Comparison of ENCODE assay signal across 8 cellular contexts in genomic region chr17:65123757-65124675, GRCh38. TPM values are rescaled to one million over a fixed set of nuclear protein-coding genes. Genes with fewer than 3 reads are reported as not detected.
DNase-seq lines count a peak whose midpoint lies in the region; ATAC-seq and TF ChIP-seq lines count a peak whose summit lies in the region.

No MANE protein-coding gene starts in this region.

- H2BK5ac ChIP-seq in trophoblast cell (ENCODE audit: low read depth, low read length, poor library complexity) = no peak overlapping the region

- H4K8ac ChIP-seq in trophoblast cell (ENCODE audit: low read depth, low read length) = peak overlapping the region; percentile 85

- no peak for ATAC-seq in GM19035 (IDR thresholded peaks at IDR 0.05; ENCODE audit: unreplicated experiment)

- H2AFZ ChIP-seq in OCI-LY3 (ENCODE audit: low read depth, low read length) (peak overlapping the region; percentile 90), trophoblast cell (ENCODE audit: insufficient read depth, low read length, poor library complexity) (peak overlapping the region; percentile 52)

- TF ChIP-seq CTCF in OCI-LY3 (IDR thresholded peaks at IDR 0.05; ENCODE audit: low read depth, low read length) (no peak), esophagus muscularis mucosa (IDR thresholded peaks at IDR 0.05) (no peak)

- no peak overlapping the region for H3K18ac ChIP-seq in trophoblast cell (ENCODE audit: low read length)

- H2BK120ac ChIP-seq in trophoblast cell (ENCODE audit: insufficient read depth, low read length, poor library complexity) = no peak overlapping the region

- H3K27ac ChIP-seq in OCI-LY3 (ENCODE audit: low read length) (peak overlapping the region; percentile 64), esophagus muscularis mucosa (replicated peaks in 1 of 4) (peak overlapping the region; percentile 88 to 91 (median 90)), trophoblast cell (ENCODE audit: low read depth, low read length) (no peak overlapping the region)

- no peak for TF ChIP-seq POLR2A in esophagus muscularis mucosa (IDR thresholded peaks at IDR 0.05; ENCODE audit: low read depth)

- peak overlapping the region; percentile 77 for H3K4me3 ChIP-seq in OCI-LY3 (ENCODE audit: low read length)
- peak overlapping the region; percentile 65 to 76 (median 70) for H3K4me3 ChIP-seq in esophagus muscularis mucosa
- H3K4me3 ChIP-seq in trophoblast cell (ENCODE audit: low read depth, low read length) = no peak overlapping the region

- WGBS in esophagus muscularis mucosa = 74% methylated on average over 9 of the region's 9 CpGs
- no CpG with 5 or more reads among the region's 9 CpGs for WGBS in trophoblast cell (ENCODE audit: extremely low coverage, insufficient coverage, insufficient read length)

- H2AK5ac ChIP-seq in trophoblast cell (ENCODE audit: low read length) = no peak overlapping the region

- no peak overlapping the region for H4K12ac ChIP-seq in trophoblast cell (ENCODE audit: low read depth, low read length)

- H3K4me1 ChIP-seq in OCI-LY3 (ENCODE audit: low read length) (peaks cover 21% of the 10 kb centered on the region), esophagus muscularis mucosa (peaks cover 7 to 14% (median 10%) of the 10 kb centered on the region in 4 donors), trophoblast cell (ENCODE audit: control insufficient read depth in 1 of 2, insufficient read depth in 2 of 2, low read length in 2 of 2) (no peaks in the 10 kb centered on the region)

- H3K27me3 ChIP-seq in OCI-LY3 (ENCODE audit: low read depth, low read length) (0 out of 2 replicates have a peak, but pooled peaks cover 4% of the 10 kb centered on the region), esophagus muscularis mucosa (no peaks in the 10 kb centered on the region), trophoblast cell (ENCODE audit: insufficient read depth, low read length) (no peaks in the 10 kb centered on the region)

- no peak overlapping the region for H3K14ac ChIP-seq in trophoblast cell (ENCODE audit: low read length)

- H3K4ac ChIP-seq in trophoblast cell (ENCODE audit: low read depth, low read length) = no peak overlapping the region

- H3K79me2 ChIP-seq in OCI-LY3 (ENCODE audit: low read length) = no peaks in the 10 kb centered on the region
- no peaks in the 10 kb centered on the region for H3K79me2 ChIP-seq in trophoblast cell (ENCODE audit: control insufficient read depth, insufficient read depth, low read length, poor library complexity)

- DNase-seq in EL (peak; percentile 32), esophagus muscularis mucosa (ENCODE audit: extremely low spot score) (no peak), trophoblast cell (no peak), GM03348 (ENCODE audit: low spot score) (no peak), head of caudate nucleus (no peak)
- no peak for DNase-seq in stimulated activated naive CD4-positive, alpha-beta T cell treated with Interleukin-2 at 50 U/mL for 16 hours (lab: John Stamatoyannopoulos, UW)

- H3K4me2 ChIP-seq in OCI-LY3 (ENCODE audit: low read length) (peak overlapping the region; percentile 94), trophoblast cell (ENCODE audit: low read length) (peak overlapping the region; percentile 73)

- no peak overlapping the region for H3K23ac ChIP-seq in trophoblast cell (ENCODE audit: low read length)

- peaks cover 4% of the 10 kb centered on the region for H3K79me1 ChIP-seq in trophoblast cell (ENCODE audit: low read length)

- peak overlapping the region; percentile 27 for H4K91ac ChIP-seq in trophoblast cell (ENCODE audit: low read depth, low read length)

- H2BK12ac ChIP-seq in trophoblast cell (ENCODE audit: low read length) = no peak overlapping the region

- TF ChIP-seq EP300 in esophagus muscularis mucosa (IDR thresholded peaks at IDR 0.05) = no peak

- H3K9ac ChIP-seq in OCI-LY3 (ENCODE audit: low read length) = peak overlapping the region; percentile 73
- no peak overlapping the region for H3K9ac ChIP-seq in trophoblast cell (ENCODE audit: low read length)

- intact Hi-C loops in esophagus muscularis mucosa (cut with DNase I) = no loop called here
- intact Hi-C loops in head of caudate nucleus (cut with DNase I) = no loop called here

- H3K9me3 ChIP-seq in OCI-LY3 (ENCODE audit: insufficient read depth, low read length) (no peaks in the 10 kb centered on the region), esophagus muscularis mucosa (no peaks in the 10 kb centered on the region), trophoblast cell (ENCODE audit: insufficient read depth, low read depth, low read length) (no peaks in the 10 kb centered on the region)

- H3K36me3 ChIP-seq in OCI-LY3 (replicated peaks; ENCODE audit: low read depth, low read length) (no peaks in the 10 kb centered on the region), esophagus muscularis mucosa (no peaks in the 10 kb centered on the region), trophoblast cell (ENCODE audit: control insufficient read depth in 1 of 2, insufficient read depth in 2 of 2, low read length in 2 of 2) (no peaks in the 10 kb centered on the region)

- no peaks in the 10 kb centered on the region for H4K20me1 ChIP-seq in OCI-LY3 (ENCODE audit: insufficient read depth, low read length)

RNA-seq across cellular contexts. Expression of gene RGS9, which starts 13.2 kb away (rescaled TPM):
- total RNA-seq in esophagus muscularis mucosa = 10 to 100 TPM; 22.4 to 58.6 (median 32.2) TPM
- polyA plus RNA-seq in trophoblast cell (2013) = 7.3 and 8.2 TPM in 2 replicates
